16 cellular contexts compared by ENCODE assay signal in the genomic region with DNA sequence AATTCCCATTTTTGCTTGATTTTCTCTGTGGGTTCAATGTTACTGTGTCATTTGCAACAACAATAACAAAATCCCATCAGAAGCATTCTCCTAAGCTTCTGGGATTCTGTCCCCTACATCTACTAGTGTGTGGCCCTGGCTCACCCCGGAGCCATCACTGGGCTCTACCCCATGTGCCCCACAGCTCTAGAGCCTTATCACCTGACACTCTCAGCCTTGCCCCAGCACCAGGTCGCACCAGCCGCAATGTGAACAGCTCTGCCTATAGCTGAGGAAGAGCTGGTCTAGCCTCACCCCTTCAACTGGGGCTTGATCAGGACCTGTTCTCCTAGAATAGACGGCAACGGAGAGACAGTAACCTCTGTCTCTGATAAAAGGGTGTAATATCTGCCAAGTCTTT.
"Had no signal": no experiment of that assay in that cellular context is flagged by ENCODE, and none has a peak within 500 bp of the region (broad histone marks: within the 10 kb centered on the region; RNA-seq: fewer than 3 reads in every experiment).

No MANE protein-coding gene starts in this region.

- H3K36me3 Mint-ChIP-seq: activated naive CD8-positive, alpha-beta T cell treated with anti-CD3 and anti-CD28 coated beads, Interleukin-2, amount 10 ng/mL, durations not matched to agents 7 days and 5 days; natural killer cell treated with Interleukin-12 subunit alpha and Interleukin-12 subunit beta and Interleukin-15 and Interleukin-18, amount 100 ng/mL, for 72 hours; T-cell had no signal

- H3K27me3 ChIP-seq: ovary, tibial nerve had no signal

- H3K27ac ChIP-seq: coronary artery, ovary, SK-N-MC, tibial nerve had no signal

- ATAC-seq: activated T-cell treated with anti-CD3 and anti-CD28 coated beads, Interleukin-2, amount 50 U/mL, for 72 hours; mucosa of descending colon; natural killer cell treated with Interleukin-12 subunit alpha and Interleukin-12 subunit beta and Interleukin-15 and Interleukin-18, amount 100 ng/mL, for 72 hours; T-cell had no signal

- H3K4me3 Mint-ChIP-seq: activated CD4-positive, alpha-beta memory T cell treated with anti-CD3 and anti-CD28 coated beads, Interleukin-2, amount 10 ng/mL, durations not matched to agents 7 days and 5 days; activated naive CD8-positive, alpha-beta T cell treated with anti-CD3 and anti-CD28 coated beads, Interleukin-2, amount 10 ng/mL, durations not matched to agents 7 days and 5 days; activated T-cell treated with anti-CD3 and anti-CD28 coated beads, Interleukin-2, amount 50 U/mL, for 72 hours; natural killer cell treated with Interleukin-12 subunit alpha and Interleukin-12 subunit beta and Interleukin-15 and Interleukin-18, amount 100 ng/mL, for 72 hours; T-cell had no signal

- H3K9me3 ChIP-seq: mucosa of descending colon, ovary, tibial nerve had no signal

- H3K27ac Mint-ChIP-seq: activated CD4-positive, alpha-beta memory T cell treated with anti-CD3 and anti-CD28 coated beads, Interleukin-2, amount 10 ng/mL, durations not matched to agents 7 days and 5 days; activated naive CD8-positive, alpha-beta T cell treated with anti-CD3 and anti-CD28 coated beads, Interleukin-2, amount 10 ng/mL, durations not matched to agents 7 days and 5 days; activated T-cell treated with anti-CD3 and anti-CD28 coated beads, Interleukin-2, amount 50 U/mL, for 72 hours; natural killer cell treated with Interleukin-12 subunit alpha and Interleukin-12 subunit beta and Interleukin-15 and Interleukin-18, amount 100 ng/mL, for 72 hours; T-cell had no signal

- H3K4me3 ChIP-seq: coronary artery, mucosa of descending colon, ovary, SK-N-MC, tibial nerve had no signal

- H3K4me1 Mint-ChIP-seq: activated CD4-positive, alpha-beta memory T cell treated with anti-CD3 and anti-CD28 coated beads, Interleukin-2, amount 10 ng/mL, durations not matched to agents 7 days and 5 days; activated naive CD8-positive, alpha-beta T cell treated with anti-CD3 and anti-CD28 coated beads, Interleukin-2, amount 10 ng/mL, durations not matched to agents 7 days and 5 days; T-cell had no signal

- H3K9me3 Mint-ChIP-seq: activated CD4-positive, alpha-beta memory T cell treated with anti-CD3 and anti-CD28 coated beads, Interleukin-2, amount 10 ng/mL, durations not matched to agents 7 days and 5 days; activated naive CD8-positive, alpha-beta T cell treated with anti-CD3 and anti-CD28 coated beads, Interleukin-2, amount 10 ng/mL, durations not matched to agents 7 days and 5 days; activated T-cell treated with anti-CD3 and anti-CD28 coated beads, Interleukin-2, amount 50 U/mL, for 72 hours; natural killer cell treated with Interleukin-12 subunit alpha and Interleukin-12 subunit beta and Interleukin-15 and Interleukin-18, amount 100 ng/mL, for 72 hours; T-cell had no signal

- DNase-seq: activated CD4-positive, alpha-beta memory T cell treated with anti-CD3 and anti-CD28 coated beads, Interleukin-2, amount 10 ng/mL, durations not matched to agents 7 days and 5 days; activated naive CD8-positive, alpha-beta T cell treated with anti-CD3 and anti-CD28 coated beads, Interleukin-2, amount 10 ng/mL, durations not matched to agents 7 days and 5 days; activated T-cell treated with anti-CD3 and anti-CD28 coated beads, Interleukin-2, amount 50 U/mL, for 72 hours; aorta; effector memory CD4-positive, alpha-beta T cell; kidney; mammary epithelial cell; ovary; stimulated activated CD4-positive, alpha-beta T cell treated with anti-CD3 and anti-CD28 coated beads, Interleukin-4, amount 100 ng/mL, for 4 hours; T-cell; T1000 had no signal

- H3K36me3 ChIP-seq: ovary, tibial nerve had no signal
